ENCODE assay signal across 19 cellular contexts in the genomic region with DNA sequence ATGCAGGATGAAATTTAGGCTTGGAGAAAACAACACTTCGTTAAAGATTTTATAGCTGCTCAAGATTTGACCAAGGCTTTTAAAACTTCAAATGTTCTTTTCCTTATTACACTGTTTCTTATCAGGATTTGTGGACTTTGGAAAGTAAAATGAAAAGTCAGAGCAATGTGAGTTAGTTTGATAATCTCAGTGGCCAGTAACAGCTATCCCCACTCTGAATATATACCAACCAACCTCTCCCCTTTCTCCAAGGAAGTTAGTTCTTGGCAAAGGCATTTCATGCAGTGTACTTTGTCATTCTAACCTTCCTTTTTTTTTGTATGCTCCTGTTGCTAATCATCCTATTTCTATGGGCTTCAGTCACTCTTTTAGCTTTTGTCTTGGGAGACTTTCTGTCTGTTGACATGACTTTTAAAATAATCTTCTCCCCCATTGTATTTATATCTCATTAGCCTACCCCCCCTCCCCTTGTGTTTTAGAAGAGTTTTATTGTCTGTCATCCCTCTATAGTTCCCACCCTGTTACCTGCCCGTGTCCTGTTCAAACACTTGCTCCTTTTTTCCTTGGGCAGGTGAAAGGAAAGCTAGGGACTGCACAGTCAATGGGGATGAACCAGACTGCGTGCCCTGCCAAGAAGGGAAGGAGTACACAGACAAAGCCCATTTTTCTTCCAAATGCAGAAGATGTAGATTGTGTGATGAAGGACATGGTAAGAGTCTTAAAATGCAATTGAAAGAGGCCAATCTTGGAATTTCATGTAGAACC. TPM values are rescaled to one million over a fixed set of nuclear protein-coding genes. Genes with fewer than 3 reads are reported as not detected.
DNase-seq lines count a peak whose midpoint lies in the region; ATAC-seq and TF ChIP-seq lines count a peak whose summit lies in the region.
"Had no signal": no experiment of that assay in that cellular context is flagged by ENCODE, and none has a peak within 500 bp of the region (broad histone marks: within the 10 kb centered on the region; RNA-seq: fewer than 3 reads in every experiment).

No MANE protein-coding gene starts in this region.

- peaks cover 23 to 55% of the 10 kb centered on the region in 2 donors for H3K36me3 Mint-ChIP-seq in activated T-cell treated with anti-CD3 and anti-CD28 coated beads, Interleukin-2, amount 50 U/mL, for 72 hours (ENCODE audit: insufficient read depth in 2 of 2)
- H3K36me3 Mint-ChIP-seq in T-helper 17 cell (ENCODE audit: low read depth), result peaks cover 8% of the 10 kb centered on the region
- H3K36me3 Mint-ChIP-seq in memory B cell, result peaks cover 17% of the 10 kb centered on the region

- ATAC-seq in activated T-cell treated with anti-CD3 and anti-CD28 coated beads, Interleukin-2, amount 50 U/mL, for 72 hours (replicated peaks in 1 of 2), result no peak
- ATAC-seq in T-helper 17 cell (no peak), memory B cell (ENCODE audit: low read depth) (no peak), HG02970 (IDR thresholded peaks at IDR 0.05; ENCODE audit: low FRiP score, unreplicated experiment) (no peak)
- ATAC-seq: Right ventricle myocardium inferior had no signal

- H3K36me3 ChIP-seq in transverse colon, result peaks cover 0 to 41% (median 12%) of the 10 kb centered on the region in 4 donors

- H3K4me3 Mint-ChIP-seq in activated T-cell treated with anti-CD3 and anti-CD28 coated beads, Interleukin-2, amount 50 U/mL, for 72 hours, result no peak overlapping the region
- H3K4me3 Mint-ChIP-seq in T-helper 17 cell (no peak overlapping the region), memory B cell (no peak overlapping the region)
- H3K4me3 Mint-ChIP-seq: B cell; CD4-positive, alpha-beta T cell had no signal

- peaks cover 28% of the 10 kb centered on the region for H3K4me1 Mint-ChIP-seq in activated T-cell treated with anti-CD3 and anti-CD28 coated beads, Interleukin-2, amount 50 U/mL, for 72 hours (ENCODE audit: low read depth)
- H3K4me1 Mint-ChIP-seq in T-helper 17 cell, result peaks cover 25% of the 10 kb centered on the region
- H3K4me1 Mint-ChIP-seq in memory B cell, result peaks cover 7% of the 10 kb centered on the region

- intact Hi-C loops in transverse colon (cut with DNase I; ENCODE audit: low total_unique reads), result no loop called here

- peak overlapping the region; percentile 56 for H3K27ac Mint-ChIP-seq in activated T-cell treated with anti-CD3 and anti-CD28 coated beads, Interleukin-2, amount 50 U/mL, for 72 hours
- H3K27ac Mint-ChIP-seq in T-helper 17 cell, result peak overlapping the region; percentile 21
- peak overlapping the region; percentile 59 for H3K27ac Mint-ChIP-seq in memory B cell
- H3K27ac Mint-ChIP-seq: B cell; CD4-positive, alpha-beta T cell had no signal

- 33 to 50% methylated on average over 3 of the region's 3 CpGs for WGBS in transverse colon (ENCODE audit: low coverage in 1 of 2), 2 donors

- peaks cover 0 to 31% (median 15%) of the 10 kb centered on the region in 4 donors for H3K4me1 ChIP-seq in transverse colon

- H3K27ac ChIP-seq in transverse colon, result peak overlapping the region; percentile 64 to 73 (median 72)

- no peak for TF ChIP-seq CTCF in transverse colon (IDR thresholded peaks at IDR 0.05)

- TF ChIP-seq POLR2A in transverse colon (IDR thresholded peaks at IDR 0.05), result no peak

- in situ Hi-C loops in transverse colon (cut with MboI; ENCODE audit: low pct_ligation_motif_present in 1 of 4, low pct_unique_long_range_greater_than_20kb in 1 of 4, low sequenced_read_pairs in 3 of 4), result no loop called here

- H3K9me3 ChIP-seq in T-helper 17 cell (ENCODE audit: control insufficient read depth, low read length, poor library complexity, severe bottlenecking) (no peaks in the 10 kb centered on the region), transverse colon (no peaks in the 10 kb centered on the region)

- H3K9me3 Mint-ChIP-seq in activated T-cell treated with anti-CD3 and anti-CD28 coated beads, Interleukin-2, amount 50 U/mL, for 72 hours, result no peaks in the 10 kb centered on the region
- no peaks in the 10 kb centered on the region for H3K9me3 Mint-ChIP-seq in memory B cell
- H3K9me3 Mint-ChIP-seq: CD4-positive, alpha-beta T cell had no signal

- H3K27me3 ChIP-seq in transverse colon, result no peaks in the 10 kb centered on the region

- no peak overlapping the region for H3K4me3 ChIP-seq in transverse colon

- no peaks in the 10 kb centered on the region for H3K27me3 Mint-ChIP-seq in activated T-cell treated with anti-CD3 and anti-CD28 coated beads, Interleukin-2, amount 50 U/mL, for 72 hours (ENCODE audit: low read depth)
- H3K27me3 Mint-ChIP-seq in T-helper 17 cell (no peaks in the 10 kb centered on the region), memory B cell (no peaks in the 10 kb centered on the region)
- H3K27me3 Mint-ChIP-seq: B cell; CD4-positive, alpha-beta T cell had no signal

- no peak for DNase-seq in activated T-cell treated with anti-CD3 and anti-CD28 coated beads, Interleukin-2, amount 50 U/mL, for 72 hours
- no peak for DNase-seq in activated T-cell treated with anti-CD3 and anti-CD28 coated beads, Interleukin-2, amount 50 U/mL, for 48 hours
- DNase-seq in T-helper 17 cell (no peak), memory B cell (ENCODE audit: low spot score in 2 of 2) (no peak), transverse colon (no peak), dermis blood vessel endothelial cell (no peak), NCI-H748 (lab: John Stamatoyannopoulos, UW; ENCODE audit: unreplicated experiment) (no peak)
- DNase-seq: Calu3; CD4-positive, alpha-beta T cell; DMS53; EL; GOT3; NCI-H1092 treated with DMSO at 0.1 percent for 48 hours; NCI-H1694; NCI-H748 treated with DMSO at 0.1 percent for 48 hours; NK-92 treated with Interleukin-12 subunit alpha and Interleukin-12 subunit beta, amount 100 ng/mL, for 24 hours had no signal

- TF ChIP-seq EP300 in transverse colon (IDR thresholded peaks at IDR 0.05; ENCODE audit: low read depth), result no peak

RNA-seq across cellular contexts. Expression of a gene that starts 16.7 kb away (rescaled TPM):
- total RNA-seq in activated T-cell treated with anti-CD3 and anti-CD28 coated beads, Interleukin-2, amount 50 U/mL, for 72 hours, result 100 to 1,000 TPM; 111 to 138 TPM
- total RNA-seq in T-helper 17 cell (10 to 100 TPM; 80.0 to 82.8 TPM), transverse colon (10 to 100 TPM in 3 of 4 donors, 1 to 10 TPM in 1; 9.0 to 58.5 (median 53.6) TPM), dermis blood vessel endothelial cell (16.5 and 19.2 TPM in 2 replicates)

RNA-seq across cellular contexts. Expression of a gene that starts 54.7 kb away (rescaled TPM):
- total RNA-seq in activated T-cell treated with anti-CD3 and anti-CD28 coated beads, Interleukin-2, amount 50 U/mL, for 72 hours, result 10 to 100 TPM; 60.7 to 76.9 TPM
- total RNA-seq in T-helper 17 cell (1 to 10 TPM; 3.8 to 4.6 TPM), transverse colon (1,000 to 10,000 TPM in 1 of 4 donors, 100 to 1,000 TPM in 3; 403 to 1,827 (median 457) TPM), dermis blood vessel endothelial cell (13.1 and 25.5 TPM in 2 replicates)

Comparison
In these comparisons a context has a peak if more than half of its experiments do, and no peak if none do; other contexts are left out.
1. RNA of a gene that starts 54.7 kb away (total RNA-seq): 403 to 1,827 TPM in transverse colon; 60.7 to 76.9 TPM in activated T-cell treated with anti-CD3 and anti-CD28 coated beads, Interleukin-2, amount 50 U/mL, for 72 hours, 13.1 to 25.5 TPM in dermis blood vessel endothelial cell and 3.8 to 4.6 TPM in T-helper 17 cell; every median in the first group is over 4 times any median in the second.
2. Peak in every context shown above with its lines, with median percentiles within 50 percentile points of each other: H3K27ac Mint-ChIP-seq.